In the genomic region with DNA sequence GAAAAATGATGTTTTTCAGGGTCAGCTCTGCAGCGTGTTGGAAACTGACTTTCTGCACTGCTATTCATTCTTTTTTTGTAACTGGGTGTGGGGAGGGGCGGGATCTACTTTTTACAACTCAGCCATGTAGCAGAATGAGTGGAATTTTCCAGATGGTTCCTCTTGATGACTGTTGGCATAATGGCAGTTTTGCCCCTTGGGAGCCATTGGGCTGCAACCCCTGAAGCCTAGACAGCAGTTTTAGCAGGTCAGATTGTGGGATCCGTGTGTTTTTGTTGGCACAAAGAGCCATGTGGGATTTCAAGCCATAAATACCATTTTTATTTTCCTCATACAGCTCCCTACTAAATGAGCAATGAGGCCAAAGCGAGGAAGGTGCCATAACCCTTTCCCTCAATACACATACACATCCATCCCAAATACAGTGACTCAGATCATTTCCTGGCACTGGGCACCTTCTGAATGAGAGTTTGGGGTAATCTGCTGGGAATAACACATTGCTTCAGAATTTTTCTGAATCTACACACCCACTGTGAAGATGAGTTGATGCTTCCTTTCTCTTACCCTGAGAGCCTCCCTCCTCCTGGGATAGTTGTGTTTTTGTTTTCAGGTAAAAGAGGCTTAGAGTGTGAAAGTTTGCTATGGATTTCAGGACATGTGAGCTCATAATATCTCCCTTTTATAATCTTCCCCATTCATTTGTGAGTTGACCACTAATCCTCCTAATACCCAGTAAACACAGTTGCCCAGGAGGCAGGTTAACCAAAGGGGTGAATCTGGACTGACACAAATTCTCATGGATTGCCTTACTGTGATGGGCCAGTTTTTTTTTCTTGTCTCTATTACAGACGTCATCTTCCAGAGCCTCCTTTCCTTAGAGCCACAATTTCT, we compare ENCODE assay signal across 10 cellular contexts. TPM values are rescaled to one million over a fixed set of nuclear protein-coding genes. Genes with fewer than 3 reads are reported as not detected.
DNase-seq lines count a peak whose midpoint lies in the region; ATAC-seq and TF ChIP-seq lines count a peak whose summit lies in the region.
"Had no signal": no experiment of that assay in that cellular context is flagged by ENCODE, and none has a peak within 500 bp of the region (broad histone marks: within the 10 kb centered on the region; RNA-seq: fewer than 3 reads in every experiment).

No MANE protein-coding gene starts in this region.

- H2BK5ac ChIP-seq in IMR-90 (ENCODE audit: low read depth, low read length, poor library complexity, severe bottlenecking) = no peak overlapping the region

- H3K4me3 ChIP-seq in IMR-90 (ENCODE audit: insufficient read depth, low read depth, low read length) (no peak overlapping the region), cardiac fibroblast (replicated peaks in 1 of 2; ENCODE audit: low read depth in 2 of 2, low read length in 2 of 2) (no peak overlapping the region), prostate gland (no peak overlapping the region)
- H3K4me3 ChIP-seq: cardiac muscle cell, GM12878 had no signal

- H2BK120ac ChIP-seq in IMR-90 (ENCODE audit: low read depth, low read length) = no peak overlapping the region

- TF ChIP-seq POLR2A in IMR-90 (IDR thresholded peaks at IDR 0.05; ENCODE audit: low read depth, low read length) (no peak; the same call in 1 of the 2 replicates), prostate gland (IDR thresholded peaks at IDR 0.05) (no peak)

- 60% methylated on average over 1 of the region's 5 CpGs; no CpG with 5 or more reads in 1 of the 2 experiments for WGBS in IMR-90 (ENCODE audit: extremely low coverage in 2 of 2, insufficient read length in 1 of 2), 2 experiments
- WGBS in prostate gland = 64% methylated on average over 5 of the region's 5 CpGs

- peak; percentile 37 for DNase-seq in IMR-90
- peak; percentile 91 to 92 for DNase-seq in cardiac fibroblast (ENCODE audit: low read depth in 2 of 2)
- peak in 1 of 2 donors; percentile 29 for DNase-seq in left colon
- no peak for DNase-seq in type B pancreatic cell (ENCODE audit: extremely low spot score, unreplicated experiment)
- no peak for DNase-seq in prostate gland (ENCODE audit: low spot score)
- DNase-seq in GM19240 (ENCODE audit: insufficient read length, low spot score) = no peak
- DNase-seq in NCI-H345 treated with DMSO at 0.1 percent for 48 hours (lab: John Stamatoyannopoulos, UW; ENCODE audit: unreplicated experiment) = no peak
- DNase-seq: activated CD4-positive, alpha-beta T cell treated with anti-CD3 and anti-CD28 coated beads, Interleukin-2, amount 50 U/mL, for 4 hours had no signal

- H2BK20ac ChIP-seq in IMR-90 (ENCODE audit: low read depth, low read length) = no peak overlapping the region

- no peak overlapping the region for H4K8ac ChIP-seq in IMR-90 (ENCODE audit: low read depth in 2 of 2, low read length in 2 of 2)

- peaks cover 26 to 44% of the 10 kb centered on the region in 2 experiments for H3K79me1 ChIP-seq in IMR-90 (ENCODE audit: low read depth in 1 of 2, low read length in 2 of 2)

- intact Hi-C loops in IMR-90 (cut with micrococcal nuclease) = no loop called here
- intact Hi-C loops in left colon (cut with DNase I, micrococcal nuclease) = no loop called here
- intact Hi-C loops in prostate gland (cut with DNase I) = no loop called here

- in situ Hi-C loops in IMR-90 (cut with MboI; ENCODE audit: low sequenced_read_pairs) = loop anchor here (25.0 kb wide), 1 partner anchor 668 kb away; no protein-coding TSS in a partner anchor

- H3K9me1 ChIP-seq in IMR-90 (ENCODE audit: insufficient read depth, low read length) = peaks cover 13% of the 10 kb centered on the region

- H3K36me3 Mint-ChIP-seq in type B pancreatic cell = peaks cover 17% of the 10 kb centered on the region

- H3K23ac ChIP-seq in IMR-90 (ENCODE audit: low read depth, low read length) = no peak overlapping the region

- peaks cover 3% of the 10 kb centered on the region for H3K27me3 Mint-ChIP-seq in type B pancreatic cell

- H3K4me1 Mint-ChIP-seq in type B pancreatic cell (ENCODE audit: unreplicated experiment) = peaks cover 32% of the 10 kb centered on the region

- no peak overlapping the region for H2AFZ ChIP-seq in IMR-90 (replicated peaks; ENCODE audit: low read length, poor library complexity)

- no peak overlapping the region for H3K56ac ChIP-seq in IMR-90 (ENCODE audit: extremely low read depth, insufficient read depth, low read length)

- no peak for TF ChIP-seq RAD21 in IMR-90 (IDR thresholded peaks at IDR 0.05; ENCODE audit: low read length)

- peaks cover 4% of the 10 kb centered on the region for H3K4me1 ChIP-seq in IMR-90 (ENCODE audit: control insufficient read depth, insufficient read depth, low read length)
- H3K4me1 ChIP-seq in prostate gland (replicated peaks) = no peaks in the 10 kb centered on the region

- no peak overlapping the region for H2AK5ac ChIP-seq in IMR-90 (ENCODE audit: low read depth, low read length)

- H3K27ac Mint-ChIP-seq in type B pancreatic cell = peak overlapping the region; percentile 71

- no peak overlapping the region for H3K4me2 ChIP-seq in IMR-90 (ENCODE audit: low read depth, low read length)

- H2BK15ac ChIP-seq in IMR-90 (ENCODE audit: low read depth, low read length) = no peak overlapping the region

- H3K9me3 Mint-ChIP-seq in type B pancreatic cell = no peaks in the 10 kb centered on the region

- no peak overlapping the region for H2AK9ac ChIP-seq in IMR-90 (replicated peaks; ENCODE audit: low read depth, low read length, poor library complexity)

- H3K36me3 ChIP-seq in IMR-90 (ENCODE audit: control insufficient read depth, insufficient read depth, low read length) (peaks cover 32% of the 10 kb centered on the region), prostate gland (no peaks in the 10 kb centered on the region)
- H3K36me3 ChIP-seq: cardiac muscle cell had no signal

- peaks cover 9% of the 10 kb centered on the region; the same call in 1 of the 2 replicates for H4K20me1 ChIP-seq in IMR-90 (ENCODE audit: insufficient read depth, low read length)

- ATAC-seq in IMR-90 (ENCODE audit: low read depth) (peak; percentile 10; the same call in 1 of the 2 replicates), left colon (peak; percentile 17)
- ATAC-seq: GM12878 had no signal

- POLR2A ChIA-PET in IMR-90 (lab: Charles Lee; ENCODE audit: unreplicated experiment) = no interaction called here

- CTCF ChIA-PET in IMR-90 (lab: Yijun Ruan, JAX) = interaction anchor here (0.6 to 1.7 kb wide), 4 partner anchors 13 to 552 kb away, joined by 3 to 7 read pairs (median 5); no protein-coding TSS in a partner anchor

- TF ChIP-seq CTCF in IMR-90 (conservative IDR thresholded peaks at IDR 0.05; ENCODE audit: low read depth, low read length) (no peak), cardiac fibroblast (IDR thresholded peaks at IDR 0.05; ENCODE audit: low read depth, low read length) (no peak), type B pancreatic cell (conservative IDR thresholded peaks at IDR 0.05) (no peak), prostate gland (IDR thresholded peaks at IDR 0.05) (no peak)

- H3K9me3 ChIP-seq in IMR-90 (ENCODE audit: control insufficient read depth, insufficient read depth, low read length) = no peaks in the 10 kb centered on the region
- H3K9me3 ChIP-seq in prostate gland = no peaks in the 10 kb centered on the region

- no peak overlapping the region for H3K14ac ChIP-seq in IMR-90 (replicated peaks; ENCODE audit: low read depth, low read length)

- no peak overlapping the region for H3K4ac ChIP-seq in IMR-90 (ENCODE audit: low read depth, low read length)

- H3K27ac ChIP-seq in IMR-90 (ENCODE audit: insufficient read depth, low read length) = no peak overlapping the region
- no peak overlapping the region for H3K27ac ChIP-seq in prostate gland
- H3K27ac ChIP-seq: cardiac muscle cell had no signal

- dilution Hi-C loops in IMR-90 (cut with HindIII; ENCODE audit: low sequenced_read_pairs, unreplicated experiment) = no loop called here

- H3K4me3 Mint-ChIP-seq in type B pancreatic cell = peak overlapping the region; percentile 35

- no peak overlapping the region for H3K9ac ChIP-seq in IMR-90 (ENCODE audit: low read depth, low read length)

- no peak overlapping the region for H3K18ac ChIP-seq in IMR-90 (ENCODE audit: low read depth, low read length)

- no peak overlapping the region for H4K91ac ChIP-seq in IMR-90 (ENCODE audit: insufficient read depth, low read depth, low read length)

- no TSS peak for BruUV-seq in IMR-90 (replicated peaks; lab: Mats Ljungman, UMichigan)

- H3K27me3 ChIP-seq in IMR-90 (ENCODE audit: control insufficient read depth, insufficient read depth, low read length) (no peaks in the 10 kb centered on the region), prostate gland (replicated peaks; ENCODE audit: insufficient read depth) (no peaks in the 10 kb centered on the region)
- H3K27me3 ChIP-seq: cardiac muscle cell had no signal

- no peak overlapping the region for H4K5ac ChIP-seq in IMR-90 (ENCODE audit: low read depth, low read length)

TF ChIP-seq in IMR-90, 13 proteins besides CTCF, POLR2A, EP300 and RAD21 (continues in another document):
- no peak for TF ChIP-seq MAZ (IDR thresholded peaks at IDR 0.05; ENCODE audit: borderline replicate concordance, low read depth, low read length)
- TF ChIP-seq RCOR1 (IDR thresholded peaks at IDR 0.05; ENCODE audit: insufficient replicate concordance, low read length) = no peak
- no peak for TF ChIP-seq CEBPB (IDR thresholded peaks at IDR 0.05; ENCODE audit: low read depth, low read length)
- no peak for TF ChIP-seq FOS (IDR thresholded peaks at IDR 0.05; ENCODE audit: low read depth, low read length)
- no peak for TF ChIP-seq CHD1 (IDR thresholded peaks at IDR 0.05; ENCODE audit: low read depth, low read length)
- no peak for TF ChIP-seq MXI1 (IDR thresholded peaks at IDR 0.05; ENCODE audit: borderline replicate concordance, low read depth, low read length)
- TF ChIP-seq NFE2L2 (IDR thresholded peaks at IDR 0.05; ENCODE audit: low read depth, low read length) = no peak
- TF ChIP-seq BHLHE40 (IDR thresholded peaks at IDR 0.05; ENCODE audit: low read depth, low read length) = no peak

RNA-seq across cellular contexts. Expression of gene S100A10, which starts 13.1 kb away (rescaled TPM):
- total RNA-seq in IMR-90 (2012; rRNA removed) (77.2 and 86.0 TPM in 2 replicates), left colon (1,000 to 10,000 TPM; 1,029 to 1,322 TPM), type B pancreatic cell (ENCODE audit: low replicate concordance) (316 and 1,258 TPM in 2 replicates), prostate gland (10 to 100 TPM; 61.7 to 72.1 TPM)
- polyA plus RNA-seq in IMR-90 (2012; rRNA removed) = 223 and 277 TPM in 2 replicates
- 119 and 149 TPM in 2 replicates for polyA plus RNA-seq in IMR-90 (2012; cell fraction: cytosol; rRNA removed)
- polyA plus RNA-seq in IMR-90 (2012; cell fraction: nucleus; rRNA removed; ENCODE audit: low replicate concordance) = 18.1 and 82.0 TPM in 2 replicates

RNA-seq across cellular contexts. Expression of gene S100A11, which starts 56.3 kb away (rescaled TPM):
- total RNA-seq in IMR-90 (2012; rRNA removed) = 117 and 167 TPM in 2 replicates
- polyA plus RNA-seq in IMR-90 (2012; rRNA removed) = 1,354 and 1,402 TPM in 2 replicates
- 1,239 and 1,683 TPM in 2 replicates for polyA plus RNA-seq in IMR-90 (2012; cell fraction: cytosol; rRNA removed)
- polyA plus RNA-seq in IMR-90 (2012; cell fraction: nucleus; rRNA removed; ENCODE audit: low replicate concordance) = 148 and 260 TPM in 2 replicates
- 100 to 1,000 TPM; 115 to 178 TPM for total RNA-seq in left colon
- total RNA-seq in type B pancreatic cell (ENCODE audit: low replicate concordance) = 511 and 1,438 TPM in 2 replicates
- 100 to 1,000 TPM; 253 to 351 TPM for total RNA-seq in prostate gland

Comparison
In these comparisons a context has a peak if more than half of its experiments do, and no peak if none do; other contexts are left out.
1. DNase-seq: peak in IMR-90 (single experiment) and cardiac fibroblast (2 of 2); none in type B pancreatic cell (single experiment), prostate gland (single experiment), GM19240 (single experiment) and NCI-H345 treated with DMSO at 0.1 percent for 48 hours (single experiment).